ENCODE assay signal across 1 cellular context in the genomic region with DNA sequence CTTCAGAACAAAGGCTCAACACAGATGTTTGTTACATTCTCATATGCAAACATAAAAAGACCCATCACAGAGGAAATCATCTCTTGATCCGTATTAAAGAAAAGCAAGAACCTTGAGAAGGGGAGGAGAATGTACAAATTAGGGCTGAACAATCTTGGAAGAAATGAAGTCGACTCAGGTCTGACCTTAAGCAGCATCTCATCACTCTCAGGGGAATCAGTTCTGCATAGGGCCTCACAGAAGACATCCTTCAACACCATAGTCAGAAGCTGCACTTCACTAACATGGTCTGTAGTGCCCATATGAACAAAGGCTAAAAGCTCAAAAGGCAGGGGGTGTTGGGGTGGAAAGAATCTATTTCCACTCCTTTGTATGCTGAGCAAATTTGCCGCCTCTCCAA.
TF ChIP-seq lines count a peak whose summit lies in the region.

No MANE protein-coding gene starts in this region.

TF ChIP-seq in IMR-90, 13 proteins besides CTCF, POLR2A, EP300 and RAD21 (continued from another document):
- TF ChIP-seq FOS (IDR thresholded peaks at IDR 0.05; ENCODE audit: low read depth, low read length) (no peak), CEBPB (IDR thresholded peaks at IDR 0.05; ENCODE audit: low read depth, low read length) (no peak), NFE2L2 (IDR thresholded peaks at IDR 0.05; ENCODE audit: low read depth, low read length) (no peak), SMC3 (IDR thresholded peaks at IDR 0.05; ENCODE audit: low read depth, low read length) (no peak), ELK1 (IDR thresholded peaks at IDR 0.05; ENCODE audit: borderline replicate concordance, low read depth, low read length) (no peak), RCOR1 (IDR thresholded peaks at IDR 0.05; ENCODE audit: insufficient replicate concordance, low read length) (no peak), MAZ (IDR thresholded peaks at IDR 0.05; ENCODE audit: borderline replicate concordance, low read depth, low read length) (no peak)
- TF ChIP-seq, protein P1, sequence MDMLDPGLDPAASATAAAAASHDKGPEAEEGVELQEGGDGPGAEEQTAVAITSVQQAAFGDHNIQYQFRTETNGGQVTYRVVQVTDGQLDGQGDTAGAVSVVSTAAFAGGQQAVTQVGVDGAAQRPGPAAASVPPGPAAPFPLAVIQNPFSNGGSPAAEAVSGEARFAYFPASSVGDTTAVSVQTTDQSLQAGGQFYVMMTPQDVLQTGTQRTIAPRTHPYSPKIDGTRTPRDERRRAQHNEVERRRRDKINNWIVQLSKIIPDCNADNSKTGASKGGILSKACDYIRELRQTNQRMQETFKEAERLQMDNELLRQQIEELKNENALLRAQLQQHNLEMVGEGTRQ (IDR thresholded peaks at IDR 0.05; ENCODE audit: low read depth, low read length), result no peak
